1 cellular context compared by ENCODE assay signal in the genomic region with DNA sequence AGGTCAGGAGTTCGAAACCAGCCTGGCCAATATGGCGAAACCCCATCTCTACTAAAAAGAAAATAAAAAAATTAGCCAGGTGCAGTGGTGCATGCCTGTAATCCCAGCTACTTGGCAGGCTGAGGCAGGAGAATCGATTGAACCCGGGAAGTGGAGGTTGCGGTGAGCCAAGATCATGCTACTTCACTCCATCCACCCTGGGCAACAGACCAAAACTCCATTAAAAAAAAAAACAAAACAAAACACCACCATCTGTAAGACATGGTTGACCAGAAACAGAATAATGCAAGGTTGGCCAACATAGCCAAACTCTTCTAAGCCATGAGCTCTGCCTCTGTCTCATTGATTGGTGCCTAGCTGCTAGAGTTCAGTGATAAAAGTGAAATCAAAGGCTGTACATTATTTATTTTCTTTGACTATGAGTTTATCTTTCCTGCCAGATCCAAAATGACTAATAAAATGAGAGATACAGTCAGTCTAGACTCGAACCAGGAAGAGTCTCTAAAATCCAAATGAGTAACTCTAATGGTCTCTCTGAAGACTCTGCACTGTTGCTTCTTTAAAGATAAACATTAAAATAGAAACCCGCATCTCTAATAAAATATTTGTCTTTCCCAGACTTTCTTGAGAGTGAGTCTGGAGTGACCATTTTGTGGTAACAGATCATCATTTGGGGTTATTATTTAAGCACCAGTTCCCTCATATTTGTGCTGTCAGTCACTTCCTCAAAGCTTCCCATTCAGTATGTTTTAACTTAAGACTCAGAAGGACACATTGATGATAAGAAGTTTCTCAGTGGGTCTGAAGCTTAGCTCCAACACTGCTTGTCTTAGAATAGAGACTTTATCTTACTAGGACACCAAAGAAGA.
TF ChIP-seq lines count a peak whose summit lies in the region.

No MANE protein-coding gene starts in this region.

TF ChIP-seq in endothelial cell of umbilical vein, 7 proteins besides CTCF, POLR2A, EP300 and RAD21:
- TF ChIP-seq EZH2 (IDR thresholded peaks at IDR 0.05; ENCODE audit: borderline replicate concordance, low read depth, low read length, severe bottlenecking), result no peak
- peak; percentile 58 for TF ChIP-seq FOS (IDR thresholded peaks at IDR 0.05; ENCODE audit: borderline replicate concordance, insufficient read depth, low read length)
- TF ChIP-seq GATA2 (IDR thresholded peaks at IDR 0.05; ENCODE audit: insufficient read depth, insufficient read length, low read depth, low read length), result peak; percentile 76
- no peak for TF ChIP-seq POLR2AphosphoS5 (IDR thresholded peaks at IDR 0.05; ENCODE audit: insufficient read depth, low read depth, low read length)
- TF ChIP-seq MAX (IDR thresholded peaks at IDR 0.05; ENCODE audit: insufficient read depth, insufficient read length), result no peak
- no peak for TF ChIP-seq JUN (IDR thresholded peaks at IDR 0.05; ENCODE audit: borderline replicate concordance, insufficient read depth, insufficient read length, low read depth)
